8 cellular contexts compared by ENCODE assay signal in genomic region chr16:71724320-71724751, GRCh38. TPM values are rescaled to one million over a fixed set of nuclear protein-coding genes. Genes with fewer than 3 reads are reported as not detected.
A peak's percentile ranks its signal among the peaks of the same experiment; 100 is the strongest.
DNase-seq lines count a peak whose midpoint lies in the region; ATAC-seq and TF ChIP-seq lines count a peak whose summit lies in the region.

Gene PHLPP2, minus strand, starts transcription at chr16:71724701. Its CDS starts 9,906 bp downstream, at chr16:71714795.

- H3K27me3 ChIP-seq in liver (ENCODE audit: control insufficient read depth in 4 of 4, insufficient read depth in 4 of 4, low read length in 3 of 4), result no peaks in the 10 kb centered on the region

- in situ Hi-C loops in astrocyte of the cerebellum (cut with HindIII; ENCODE audit: low sequenced_read_pairs), result no loop called here

- H3K4me3 Mint-ChIP-seq in activated CD4-positive, alpha-beta T cell treated with anti-CD3 and anti-CD28 coated beads, Interleukin-2, amount 10 ng/mL, durations not matched to agents 7 days and 5 days, result peak within 1 kb of the TSS; percentile 68

- 38% methylated on average over 10 of the region's 10 CpGs for WGBS in liver

- peak within 1 kb of the TSS; percentile 12 for H3K27ac Mint-ChIP-seq in activated CD4-positive, alpha-beta T cell treated with anti-CD3 and anti-CD28 coated beads, Interleukin-2, amount 10 ng/mL, durations not matched to agents 7 days and 5 days

- H3K36me3 ChIP-seq in liver (ENCODE audit: control insufficient read depth in 4 of 4, insufficient read depth in 3 of 4, low read depth in 1 of 4, low read length in 3 of 4), result no peaks in the 10 kb centered on the region

- POLR2A ChIA-PET in activated CD4-positive, alpha-beta T cell treated with anti-CD3 and anti-CD28 coated beads, Interleukin-2, amount 10 ng/mL, durations not matched to agents 7 days and 5 days (lab: Charles Lee), result no interaction called here

- TF ChIP-seq CTCF in astrocyte of the cerebellum (IDR thresholded peaks at IDR 0.05; ENCODE audit: low read depth, low read length, missing control alignments) (no peak), liver (IDR thresholded peaks at IDR 0.05; ENCODE audit: low read depth, low read length, missing input control) (no peak)

- no peaks in the 10 kb centered on the region for H3K9me3 ChIP-seq in liver (ENCODE audit: control insufficient read depth in 4 of 4, low read length in 3 of 4)

- H3K36me3 Mint-ChIP-seq in activated CD4-positive, alpha-beta T cell treated with anti-CD3 and anti-CD28 coated beads, Interleukin-2, amount 10 ng/mL, durations not matched to agents 7 days and 5 days (ENCODE audit: low read depth), result peaks cover 2% of the 10 kb centered on the region

- no peak for ATAC-seq in GM21825 (IDR thresholded peaks at IDR 0.05; ENCODE audit: unreplicated experiment)

- H3K9me3 Mint-ChIP-seq in activated CD4-positive, alpha-beta T cell treated with anti-CD3 and anti-CD28 coated beads, Interleukin-2, amount 10 ng/mL, durations not matched to agents 7 days and 5 days, result no peaks in the 10 kb centered on the region

- H3K4me3 ChIP-seq in astrocyte of the cerebellum (ENCODE audit: low read depth, low read length), result peak within 1 kb of the TSS; percentile 84
- peak within 1 kb of the TSS; percentile 62 to 92 (median 67) for H3K4me3 ChIP-seq in liver (ENCODE audit: low read depth in 1 of 3, low read length in 3 of 3)

- H3K4me1 Mint-ChIP-seq in activated CD4-positive, alpha-beta T cell treated with anti-CD3 and anti-CD28 coated beads, Interleukin-2, amount 10 ng/mL, durations not matched to agents 7 days and 5 days, result peaks cover 20% of the 10 kb centered on the region

- CTCF ChIA-PET in activated CD4-positive, alpha-beta T cell treated with anti-CD3 and anti-CD28 coated beads, Interleukin-2, amount 10 ng/mL, durations not matched to agents 7 days and 5 days (lab: Charles Lee), result interaction anchor here (0.6 kb wide), 1 partner anchor 159 kb away, joined by 3 read pairs; no protein-coding TSS in a partner anchor

- peaks cover 12% of the 10 kb centered on the region for H3K27me3 Mint-ChIP-seq in activated CD4-positive, alpha-beta T cell treated with anti-CD3 and anti-CD28 coated beads, Interleukin-2, amount 10 ng/mL, durations not matched to agents 7 days and 5 days

- H3K27ac ChIP-seq in liver (ENCODE audit: low read depth in 1 of 2, low read length in 2 of 2) (peak within 1 kb of the TSS; percentile 66 to 73), temporal lobe (ENCODE audit: low read depth, low read length) (peak within 1 kb of the TSS; percentile 77)

- peaks cover 15 to 37% (median 28%) of the 10 kb centered on the region in 4 donors for H3K4me1 ChIP-seq in liver (ENCODE audit: control insufficient read depth in 4 of 4, insufficient read depth in 4 of 4, low read length in 3 of 4)

- DNase-seq in activated CD4-positive, alpha-beta T cell treated with anti-CD3 and anti-CD28 coated beads, Interleukin-2, amount 10 ng/mL, durations not matched to agents 7 days and 5 days, result no peak
- DNase-seq in activated CD4-positive, alpha-beta T cell treated with anti-CD3 and anti-CD28 coated beads for 48 hours, result no peak
- DNase-seq in astrocyte of the cerebellum (ENCODE audit: low read depth) (no peak), NCI-H1694 (lab: John Stamatoyannopoulos, UW) (no peak), C1 segment of cervical spinal cord (lab: John Stamatoyannopoulos, UW) (no peak)

- peak within 1 kb of the TSS in 1 of 2 donors; percentile 56 for H3K9ac ChIP-seq in liver (ENCODE audit: low read depth in 1 of 2, low read length in 2 of 2)

- TF ChIP-seq RAD21 in liver (IDR thresholded peaks at IDR 0.05), result no peak

TF ChIP-seq in liver, 16 proteins besides CTCF, POLR2A, EP300 and RAD21:
- TF ChIP-seq FOXA1 (IDR thresholded peaks at IDR 0.05) (no peak), YY1 (IDR thresholded peaks at IDR 0.05) (peak; percentile 11), JUND (IDR thresholded peaks at IDR 0.05) (no peak), EGR1 (IDR thresholded peaks at IDR 0.05; ENCODE audit: low read depth in 2 of 2) (no peak), SP1 (IDR thresholded peaks at IDR 0.05) (no peak)

RNA-seq across cellular contexts. Expression of gene PHLPP2, which starts in this region (rescaled TPM):
- total RNA-seq in activated CD4-positive, alpha-beta T cell treated with anti-CD3 and anti-CD28 coated beads, Interleukin-2, amount 10 ng/mL, durations not matched to agents 7 days and 5 days, result 1 to 10 TPM; 4.1 to 5.5 TPM
- total RNA-seq in liver (1 to 10 TPM; 5.5 to 7.8 TPM), temporal lobe (17.7 TPM)
- 1 to 10 TPM; 1.2 to 2.2 TPM for polyA plus RNA-seq in liver
